Comparison of ENCODE assay signal across 1 cellular context in the genomic region with DNA sequence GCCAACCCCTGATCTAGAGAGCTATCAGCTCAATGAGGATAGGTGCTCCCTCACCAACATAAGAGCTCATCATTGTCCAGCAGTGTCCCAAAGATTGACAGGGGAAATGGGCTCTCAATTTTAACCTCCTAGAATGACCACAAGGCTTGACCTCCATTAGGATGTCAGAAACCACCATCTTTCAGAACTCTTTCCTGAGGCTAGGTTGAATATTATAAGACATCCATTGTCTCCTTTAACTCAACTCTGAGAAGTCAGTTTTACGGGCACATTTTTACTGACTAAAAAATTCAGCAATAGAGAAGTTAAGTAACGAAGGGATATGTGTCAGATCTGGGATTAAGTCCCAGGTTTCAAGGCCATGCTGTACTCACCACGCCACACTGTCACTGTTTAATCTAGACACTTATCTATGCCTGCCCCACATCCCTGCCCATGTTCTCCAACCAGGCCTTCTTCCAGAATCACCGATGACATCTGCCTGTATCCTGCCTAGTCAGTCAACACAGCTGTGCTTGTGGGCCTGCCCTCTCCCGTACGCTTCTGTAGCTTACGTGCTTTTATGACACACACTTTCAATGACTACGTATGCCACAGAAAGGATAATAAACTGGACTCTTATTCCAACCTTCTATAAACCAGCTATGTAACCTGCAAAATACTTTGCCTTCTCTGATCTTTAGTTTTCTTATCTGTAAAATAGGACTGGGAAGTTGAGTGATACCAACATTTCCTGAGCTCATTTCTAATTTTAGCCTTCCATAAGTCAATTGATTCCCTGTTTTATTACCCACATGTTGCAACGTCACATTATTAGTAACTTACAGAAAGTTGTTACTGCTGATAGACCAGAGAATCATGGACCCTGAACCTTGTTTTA.
TF ChIP-seq lines count a peak whose summit lies in the region.

No MANE protein-coding gene starts in this region.

TF ChIP-seq in IMR-90, 13 proteins besides CTCF, POLR2A, EP300 and RAD21:
- TF ChIP-seq FOS (IDR thresholded peaks at IDR 0.05; ENCODE audit: low read depth, low read length) (0 out of 2 replicates have a peak, but pooled peaks have one; percentile 25), BHLHE40 (IDR thresholded peaks at IDR 0.05; ENCODE audit: low read depth, low read length) (no peak), CEBPB (IDR thresholded peaks at IDR 0.05; ENCODE audit: low read depth, low read length) (0 out of 2 replicates have a peak, but pooled peaks have one; percentile 2)
